ENCODE assay signal across 11 cellular contexts in genomic region chr13:49869514-49869913, GRCh38.
A peak's percentile ranks its signal among the peaks of the same experiment; 100 is the strongest.
DNase-seq lines count a peak whose midpoint lies in the region; ATAC-seq, FAIRE-seq and TF ChIP-seq lines count a peak whose summit lies in the region.
"Had no signal": no experiment of that assay in that cellular context is flagged by ENCODE, and none has a peak within 500 bp of the region (broad histone marks: within the 10 kb centered on the region; RNA-seq: fewer than 3 reads in every experiment).

No MANE protein-coding gene starts in this region.

- H3K9me3 ChIP-seq in kidney (ENCODE audit: control insufficient read depth in 1 of 2, low read length in 2 of 2), result no peaks in the 10 kb centered on the region
- H3K9me3 ChIP-seq: colonic mucosa had no signal

- peaks cover 19% of the 10 kb centered on the region for H3K36me3 Mint-ChIP-seq in WTC11
- no peaks in the 10 kb centered on the region for H3K36me3 Mint-ChIP-seq in activated T-cell treated with anti-CD3 and anti-CD28 coated beads, Interleukin-2, amount 50 U/mL, for 4 hours (ENCODE audit: insufficient read depth)
- no peaks in the 10 kb centered on the region for H3K36me3 Mint-ChIP-seq in T-helper 2 cell treated with Interferon-gamma antibody and Interleukin-4, amounts not matched to agents 5 μg/mL and 100 μg/mL, for 36 hours (ENCODE audit: low read depth)

- H3K4me1 Mint-ChIP-seq in WTC11, result no peaks in the 10 kb centered on the region
- H3K4me1 Mint-ChIP-seq in activated T-cell treated with anti-CD3 and anti-CD28 coated beads, Interleukin-2, amount 50 U/mL, for 4 hours (ENCODE audit: low read depth), result no peaks in the 10 kb centered on the region
- H3K4me1 Mint-ChIP-seq in T-helper 2 cell treated with Interferon-gamma antibody and Interleukin-4, amounts not matched to agents 5 μg/mL and 100 μg/mL, for 36 hours (ENCODE audit: low read depth), result no peaks in the 10 kb centered on the region
- H3K4me1 Mint-ChIP-seq: activated CD4-positive, alpha-beta T cell treated with anti-CD3 and anti-CD28 coated beads, Interleukin-2, amount 10 ng/mL, durations not matched to agents 24 days and 14 days had no signal

- no peak overlapping the region for H3K4me3 Mint-ChIP-seq in WTC11
- no peak overlapping the region for H3K4me3 Mint-ChIP-seq in activated T-cell treated with anti-CD3 and anti-CD28 coated beads, Interleukin-2, amount 50 U/mL, for 4 hours
- no peak overlapping the region for H3K4me3 Mint-ChIP-seq in T-helper 2 cell treated with Interferon-gamma antibody and Interleukin-4, amounts not matched to agents 5 μg/mL and 100 μg/mL, for 36 hours
- H3K4me3 Mint-ChIP-seq: activated CD4-positive, alpha-beta T cell treated with anti-CD3 and anti-CD28 coated beads, Interleukin-2, amount 10 ng/mL, durations not matched to agents 24 days and 14 days had no signal

- peaks cover 38% of the 10 kb centered on the region for H3K9me3 Mint-ChIP-seq in WTC11
- peaks cover 4% of the 10 kb centered on the region for H3K9me3 Mint-ChIP-seq in activated T-cell treated with anti-CD3 and anti-CD28 coated beads, Interleukin-2, amount 50 U/mL, for 4 hours
- peaks cover 4% of the 10 kb centered on the region for H3K9me3 Mint-ChIP-seq in T-helper 2 cell treated with Interferon-gamma antibody and Interleukin-4, amounts not matched to agents 5 μg/mL and 100 μg/mL, for 36 hours

- intact Hi-C loops in kidney (cut with DNase I), result no loop called here

- H3K9ac ChIP-seq in kidney (ENCODE audit: low read length in 2 of 2), result no peak overlapping the region

- peak; percentile 18 for DNase-seq in CMK (ENCODE audit: low read depth)
- DNase-seq in HT1080 (ENCODE audit: low read depth), result peak; percentile 36
- peak; percentile 69 for DNase-seq in WTC11 (ENCODE audit: low spot score)
- DNase-seq in kidney, result no peak
- DNase-seq in activated T-cell treated with anti-CD3 and anti-CD28 coated beads, Interleukin-2, amount 50 U/mL, for 4 hours, result no peak
- DNase-seq in T-helper 2 cell treated with Interferon-gamma antibody and Interleukin-4, amounts not matched to agents 5 μg/mL and 100 μg/mL, for 36 hours (ENCODE audit: low spot score), result no peak
- DNase-seq: activated CD4-positive, alpha-beta T cell treated with anti-CD3 and anti-CD28 coated beads, Interleukin-2, amount 10 ng/mL, durations not matched to agents 24 days and 14 days; colonic mucosa; NCI-H226 had no signal

- POLR2A ChIA-PET in WTC11 (lab: Charles Lee), result interaction anchor here (1.1 kb wide), 1 partner anchor 77 kb away, joined by 4 read pairs; the partner anchor contains the start of gene KPNA3

- no peaks in the 10 kb centered on the region for H3K36me3 ChIP-seq in kidney (ENCODE audit: control insufficient read depth in 1 of 2, insufficient read depth in 2 of 2, low read length in 2 of 2)
- H3K36me3 ChIP-seq: colonic mucosa had no signal

- ATAC-seq in WTC11, result peak; percentile 87
- no peak for ATAC-seq in HG02642 (IDR thresholded peaks at IDR 0.05; ENCODE audit: poor library complexity, unreplicated experiment)
- ATAC-seq in GM21381 (IDR thresholded peaks at IDR 0.05; ENCODE audit: unreplicated experiment), result no peak
- ATAC-seq in activated T-cell treated with anti-CD3 and anti-CD28 coated beads, Interleukin-2, amount 50 U/mL, for 4 hours, result no peak

- CTCF ChIA-PET in WTC11 (lab: Charles Lee), result interaction anchor here (0.5 to 2.2 kb wide), 23 partner anchors 9 to 1175 kb away, joined by 3 to 16 read pairs (median 3); partner anchors contain the start of genes SPRYD7 and TRIM13

- no peak overlapping the region for H3K27ac ChIP-seq in kidney (ENCODE audit: low read depth in 2 of 2, low read length in 2 of 2)
- H3K27ac ChIP-seq: colonic mucosa had no signal

- TF ChIP-seq CTCF in WTC11 (IDR thresholded peaks at IDR 0.05) (peak; percentile 24; the same call in 1 of the 2 replicates), kidney (IDR thresholded peaks at IDR 0.05; ENCODE audit: borderline replicate concordance, extremely low read depth, insufficient read depth) (peak; percentile 32)

- no peaks in the 10 kb centered on the region for H3K4me1 ChIP-seq in kidney (ENCODE audit: control insufficient read depth in 1 of 2, insufficient read depth in 1 of 2, low read depth in 1 of 2, low read length in 2 of 2)
- H3K4me1 ChIP-seq: colonic mucosa had no signal

- FAIRE-seq in kidney (lab: Jason Lieb, UNC), result no peak

- no peak overlapping the region for H3K27ac Mint-ChIP-seq in WTC11
- no peak overlapping the region for H3K27ac Mint-ChIP-seq in T-helper 2 cell treated with Interferon-gamma antibody and Interleukin-4, amounts not matched to agents 5 μg/mL and 100 μg/mL, for 36 hours
- H3K27ac Mint-ChIP-seq: activated CD4-positive, alpha-beta T cell treated with anti-CD3 and anti-CD28 coated beads, Interleukin-2, amount 10 ng/mL, durations not matched to agents 24 days and 14 days had no signal

- no peak overlapping the region for H3K4me3 ChIP-seq in kidney (ENCODE audit: low read length in 2 of 2)
- H3K4me3 ChIP-seq: colonic mucosa had no signal

- peaks cover 3% of the 10 kb centered on the region; the same call in 1 of the 2 replicates for H3K27me3 Mint-ChIP-seq in WTC11 (ENCODE audit: low read depth)
- peaks cover 2% of the 10 kb centered on the region for H3K27me3 Mint-ChIP-seq in activated T-cell treated with anti-CD3 and anti-CD28 coated beads, Interleukin-2, amount 50 U/mL, for 4 hours (ENCODE audit: low read depth)
- H3K27me3 Mint-ChIP-seq in T-helper 2 cell treated with Interferon-gamma antibody and Interleukin-4, amounts not matched to agents 5 μg/mL and 100 μg/mL, for 36 hours (ENCODE audit: low read depth), result no peaks in the 10 kb centered on the region
- H3K27me3 Mint-ChIP-seq: activated CD4-positive, alpha-beta T cell treated with anti-CD3 and anti-CD28 coated beads, Interleukin-2, amount 10 ng/mL, durations not matched to agents 24 days and 14 days had no signal

TF ChIP-seq in WTC11, 78 proteins besides CTCF, POLR2A, EP300 and RAD21 (continues in another document):
- TF ChIP-seq CDX4 (CRISPR knock-in tag; IDR thresholded peaks at IDR 0.05; ENCODE audit: borderline replicate concordance) (no peak), ATF3 (CRISPR knock-in tag; conservative IDR thresholded peaks at IDR 0.05) (no peak), ZNF671 (CRISPR knock-in tag; IDR thresholded peaks at IDR 0.05) (no peak), HMGA2 (CRISPR knock-in tag; IDR thresholded peaks at IDR 0.05) (no peak), E2F4 (CRISPR knock-in tag; IDR thresholded peaks at IDR 0.05; ENCODE audit: borderline replicate concordance, low read depth) (no peak), AFF4 (CRISPR knock-in tag; IDR thresholded peaks at IDR 0.05; ENCODE audit: borderline replicate concordance) (no peak), MXD4 (CRISPR knock-in tag; IDR thresholded peaks at IDR 0.05; ENCODE audit: borderline replicate concordance) (no peak), NR3C1 (CRISPR knock-in tag; conservative IDR thresholded peaks at IDR 0.05; ENCODE audit: low read depth) (no peak), GRHL2 (CRISPR knock-in tag; IDR thresholded peaks at IDR 0.05; ENCODE audit: insufficient replicate concordance, severe bottlenecking) (no peak), OVOL2 (CRISPR knock-in tag; IDR thresholded peaks at IDR 0.05; ENCODE audit: borderline replicate concordance) (no peak), ZNF232 (CRISPR knock-in tag; IDR thresholded peaks at IDR 0.05) (no peak)

Comparison
In these comparisons a context has a peak if more than half of its experiments do, and no peak if none do; other contexts are left out.
1. DNase-seq: peak in CMK (single experiment), HT1080 (single experiment) and WTC11 (single experiment); none in kidney (single experiment), activated T-cell treated with anti-CD3 and anti-CD28 coated beads, Interleukin-2, amount 50 U/mL, for 4 hours (single experiment) and T-helper 2 cell treated with Interferon-gamma antibody and Interleukin-4, amounts not matched to agents 5 μg/mL and 100 μg/mL, for 36 hours (single experiment).